Comparison of ENCODE assay signal across 7 cellular contexts in genomic region chr5:134006119-134006514, GRCh38. TPM values are rescaled to one million over a fixed set of nuclear protein-coding genes. Genes with fewer than 3 reads are reported as not detected.
DNase-seq lines count a peak whose midpoint lies in the region; ATAC-seq lines count a peak whose summit lies in the region.

No MANE protein-coding gene starts in this region.

- no peak for ATAC-seq in stimulated activated naive CD8-positive, alpha-beta T cell treated with anti-CD3 and anti-CD28 coated beads, Interleukin-15, amount 100 ng/mL, for 72 hours
- ATAC-seq in GM21515 (IDR thresholded peaks at IDR 0.05; ENCODE audit: unreplicated experiment) (no peak), HG03280 (IDR thresholded peaks at IDR 0.05; ENCODE audit: unreplicated experiment) (no peak)

- no peaks in the 10 kb centered on the region for H3K9me3 Mint-ChIP-seq in activated naive CD8-positive, alpha-beta T cell treated with anti-CD3 and anti-CD28 coated beads for 36 hours
- no peaks in the 10 kb centered on the region for H3K9me3 Mint-ChIP-seq in immature natural killer cell
- no peaks in the 10 kb centered on the region for H3K9me3 Mint-ChIP-seq in stimulated activated naive CD8-positive, alpha-beta T cell treated with anti-CD3 and anti-CD28 coated beads, Interleukin-15, amount 100 ng/mL, for 72 hours

- H3K9me3 ChIP-seq in HUES48 (ENCODE audit: control insufficient read depth, insufficient read depth, low read length) = no peaks in the 10 kb centered on the region

- H3K36me3 ChIP-seq in HUES48 (ENCODE audit: control insufficient read depth, insufficient read depth, low read length) = peaks cover 13% of the 10 kb centered on the region; the same call in 1 of the 2 replicates

- H3K27me3 Mint-ChIP-seq in activated naive CD8-positive, alpha-beta T cell treated with anti-CD3 and anti-CD28 coated beads for 36 hours = no peaks in the 10 kb centered on the region
- peaks cover 5 to 13% (median 7%) of the 10 kb centered on the region in 3 donors for H3K27me3 Mint-ChIP-seq in immature natural killer cell (ENCODE audit: low read depth in 3 of 3)
- H3K27me3 Mint-ChIP-seq in stimulated activated naive CD8-positive, alpha-beta T cell treated with anti-CD3 and anti-CD28 coated beads, Interleukin-15, amount 100 ng/mL, for 72 hours = no peaks in the 10 kb centered on the region

- H3K27ac ChIP-seq in HUES48 (ENCODE audit: low read depth, low read length) = no peak overlapping the region

- H3K36me3 Mint-ChIP-seq in activated naive CD8-positive, alpha-beta T cell treated with anti-CD3 and anti-CD28 coated beads for 36 hours = peaks cover 41% of the 10 kb centered on the region
- H3K36me3 Mint-ChIP-seq in immature natural killer cell = no peaks in the 10 kb centered on the region

- peaks cover 32% of the 10 kb centered on the region for H3K4me1 ChIP-seq in HUES48 (ENCODE audit: control insufficient read depth, insufficient read depth, low read length)

- H3K27me3 ChIP-seq in HUES48 (ENCODE audit: control insufficient read depth, insufficient read depth, low read length) = no peaks in the 10 kb centered on the region

- H3K4me3 Mint-ChIP-seq in activated naive CD8-positive, alpha-beta T cell treated with anti-CD3 and anti-CD28 coated beads for 36 hours = peak overlapping the region; percentile 91
- peak overlapping the region; percentile 86 to 92 (median 90) for H3K4me3 Mint-ChIP-seq in immature natural killer cell
- peak overlapping the region; percentile 96 to 98 for H3K4me3 Mint-ChIP-seq in stimulated activated naive CD8-positive, alpha-beta T cell treated with anti-CD3 and anti-CD28 coated beads, Interleukin-15, amount 100 ng/mL, for 72 hours

- H3K27ac Mint-ChIP-seq in activated naive CD8-positive, alpha-beta T cell treated with anti-CD3 and anti-CD28 coated beads for 36 hours = peak overlapping the region; percentile 94
- peak overlapping the region in 5 of 6 donors; percentile 96 to 98 (median 97) for H3K27ac Mint-ChIP-seq in immature natural killer cell
- H3K27ac Mint-ChIP-seq in stimulated activated naive CD8-positive, alpha-beta T cell treated with anti-CD3 and anti-CD28 coated beads, Interleukin-15, amount 100 ng/mL, for 72 hours = peak overlapping the region; percentile 95 to 96

- H3K9ac ChIP-seq in HUES48 (ENCODE audit: low read depth, low read length) = no peak overlapping the region

- peak overlapping the region; percentile 92; the same call in 1 of the 2 replicates for H3K4me3 ChIP-seq in HUES48 (ENCODE audit: low read depth, low read length)

- no peak for DNase-seq in activated naive CD8-positive, alpha-beta T cell treated with anti-CD3 and anti-CD28 coated beads for 36 hours
- DNase-seq in immature natural killer cell (no peak), NCI-H2107 treated with DMSO at 0.1 percent for 48 hours (lab: John Stamatoyannopoulos, UW; ENCODE audit: unreplicated experiment) (no peak)
- no peak for DNase-seq in stimulated activated naive CD8-positive, alpha-beta T cell treated with anti-CD3 and anti-CD28 coated beads, Interleukin-15, amount 100 ng/mL, for 72 hours

- peaks cover 30% of the 10 kb centered on the region for H3K4me1 Mint-ChIP-seq in activated naive CD8-positive, alpha-beta T cell treated with anti-CD3 and anti-CD28 coated beads for 36 hours
- peaks cover 29 to 37% of the 10 kb centered on the region in 2 donors for H3K4me1 Mint-ChIP-seq in immature natural killer cell
- peaks cover 49% of the 10 kb centered on the region for H3K4me1 Mint-ChIP-seq in stimulated activated naive CD8-positive, alpha-beta T cell treated with anti-CD3 and anti-CD28 coated beads, Interleukin-15, amount 100 ng/mL, for 72 hours

RNA-seq across cellular contexts. Expression of gene VDAC1, which starts 1.3 kb away (rescaled TPM):
- total RNA-seq in activated naive CD8-positive, alpha-beta T cell treated with anti-CD3 and anti-CD28 coated beads for 36 hours = 100 to 1,000 TPM; 539 to 540 TPM
- 100 to 1,000 TPM; 107 to 119 (median 111) TPM for polyA plus RNA-seq in immature natural killer cell

RNA-seq across cellular contexts. Expression of gene C5orf15, which starts 37.7 kb away (rescaled TPM):
- 10 to 100 TPM; 33.4 to 33.8 TPM for total RNA-seq in activated naive CD8-positive, alpha-beta T cell treated with anti-CD3 and anti-CD28 coated beads for 36 hours
- 10 to 100 TPM; 30.0 to 30.6 (median 30.3) TPM for polyA plus RNA-seq in immature natural killer cell
